In the genomic region with DNA sequence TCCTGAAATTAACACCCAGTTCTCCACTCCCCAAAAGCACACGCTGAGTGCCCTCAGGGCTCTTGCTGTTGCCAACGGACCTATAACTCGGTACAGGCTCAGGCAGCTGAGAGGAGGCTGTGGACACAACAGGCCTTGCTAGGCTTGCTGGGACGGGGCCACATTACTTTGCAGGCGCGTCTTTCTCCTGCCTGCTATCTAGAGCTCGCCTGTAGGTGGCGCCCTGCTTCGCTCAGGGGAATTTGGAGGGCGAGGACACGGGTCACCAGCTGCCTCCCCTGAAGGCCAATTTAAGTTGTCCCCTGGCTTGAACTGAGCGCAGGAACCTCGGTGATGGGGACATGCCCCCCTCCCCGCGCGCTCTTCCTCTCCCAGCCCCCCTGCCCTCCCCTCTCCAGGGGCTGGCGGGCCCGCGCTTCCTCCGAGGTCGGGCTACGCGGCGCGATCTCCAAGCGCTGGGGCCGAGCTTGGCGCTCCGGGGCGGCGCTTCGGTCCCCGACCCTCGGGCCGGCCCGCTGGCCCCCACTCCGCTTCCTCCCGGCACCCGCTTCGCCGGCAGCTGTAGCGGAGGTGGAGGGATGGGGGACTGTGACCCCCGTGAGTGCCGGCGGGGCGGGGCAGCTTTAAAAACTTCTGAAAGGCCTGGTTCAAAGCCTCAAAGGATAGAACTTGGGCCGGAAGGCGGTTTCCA, we compare ENCODE assay signal across 7 cellular contexts.
DNase-seq lines count a peak whose midpoint lies in the region; ATAC-seq and FAIRE-seq lines count a peak whose summit lies in the region.

No MANE protein-coding gene starts in this region.

- peak; percentile 66 for ATAC-seq in HG03064 (IDR thresholded peaks at IDR 0.05; ENCODE audit: low read depth, unreplicated experiment)

- DNase-seq in GM18507 (ENCODE audit: extremely low spot score, insufficient read length, low read depth) (peak; percentile 29), NCI-H226 (peak; percentile 79), islet precursor cell (peak; percentile 95)
- DNase-seq in activated CD4-positive, CD25-positive, alpha-beta regulatory T cell treated with anti-CD3 and anti-CD28 coated beads, Interleukin-2, amount 50 U/mL, for 16 hours (ENCODE audit: low read depth, low spot score), result peak; percentile 74
- DNase-seq in central memory CD4-positive, alpha-beta T cell, result peak; percentile 76
- peak; percentile 73 to 90 for DNase-seq in stimulated activated CD4-positive, alpha-beta T cell treated with anti-CD3 and anti-CD28 coated beads, Interleukin-12 subunit alpha, Interleukin-12 subunit beta, amount 100 ng/mL, for 24 hours (ENCODE audit: low read depth in 2 of 2)

- FAIRE-seq in GM18507 (lab: Jason Lieb, UNC), result peak; percentile 62

Comparison
In these comparisons a context has a peak if more than half of its experiments do, and no peak if none do; other contexts are left out.
1. Peak in every context shown above with its lines: DNase-seq and ATAC-seq.
2. DNase-seq: peak in every context shown above with its lines; median percentile 95 in islet precursor cell; 82 in stimulated activated CD4-positive, alpha-beta T cell treated with anti-CD3 and anti-CD28 coated beads, Interleukin-12 subunit alpha, Interleukin-12 subunit beta, amount 100 ng/mL, for 24 hours; 79 in NCI-H226; 76 in central memory CD4-positive, alpha-beta T cell; 74 in activated CD4-positive, CD25-positive, alpha-beta regulatory T cell treated with anti-CD3 and anti-CD28 coated beads, Interleukin-2, amount 50 U/mL, for 16 hours; 29 in GM18507.